In genomic region chr14:74935340-74935640, GRCh38 we compare ENCODE assay signal across 22 cellular contexts. TPM values are rescaled to one million over a fixed set of nuclear protein-coding genes. Genes with fewer than 3 reads are reported as not detected.
DNase-seq lines count a peak whose midpoint lies in the region; ATAC-seq and TF ChIP-seq lines count a peak whose summit lies in the region.
"Had no signal": no experiment of that assay in that cellular context is flagged by ENCODE, and none has a peak within 500 bp of the region (broad histone marks: within the 10 kb centered on the region; RNA-seq: fewer than 3 reads in every experiment).

No MANE protein-coding gene starts in this region.

- H3K27me3 ChIP-seq in neuronal stem cell (ENCODE audit: control insufficient read depth in 3 of 3, insufficient read depth in 3 of 3, low read depth in 1 of 3, low read length in 3 of 3) = peaks cover 0 to 29% (median 0%) of the 10 kb centered on the region in 3 experiments
- H3K27me3 ChIP-seq: breast epithelium had no signal

- no peak overlapping the region for H4K8ac ChIP-seq in neuronal stem cell (ENCODE audit: low read depth, low read length)

- peak overlapping the region; percentile 79 for H2AFZ ChIP-seq in neuronal stem cell (ENCODE audit: low read length)

- TF ChIP-seq CTCF in HEK293 (tag by site-specific recombination; IDR thresholded peaks at IDR 0.05) (no peak), glutamatergic neuron (IDR thresholded peaks at IDR 0.05; ENCODE audit: partially characterized antibody, unreplicated experiment) (no peak)

- H3K27ac Mint-ChIP-seq in glutamatergic neuron (ENCODE audit: unreplicated experiment) = peak overlapping the region; percentile 79
- H3K27ac Mint-ChIP-seq in activated naive CD4-positive, alpha-beta T cell treated with anti-CD3 and anti-CD28 coated beads, Interleukin-2, amount 50 U/mL, for 72 hours = no peak overlapping the region
- H3K27ac Mint-ChIP-seq: activated CD4-positive, alpha-beta memory T cell treated with anti-CD3 and anti-CD28 coated beads, Interleukin-2, amount 10 ng/mL, durations not matched to agents 7 days and 5 days had no signal

- no peak for DNase-seq in glutamatergic neuron
- DNase-seq in neuronal stem cell (ENCODE audit: low spot score) = no peak
- DNase-seq in activated CD4-positive, CD25-positive, alpha-beta regulatory T cell (lab: John Stamatoyannopoulos, UW) = no peak
- DNase-seq in activated naive CD4-positive, alpha-beta T cell treated with anti-CD3 and anti-CD28 coated beads, Interleukin-2, amount 50 U/mL, for 72 hours (ENCODE audit: low spot score in 2 of 2) = no peak
- DNase-seq: ACHN; activated CD4-positive, alpha-beta memory T cell treated with anti-CD3 and anti-CD28 coated beads, Interleukin-2, amount 10 ng/mL, durations not matched to agents 7 days and 5 days; activated gamma-delta T cell treated with Interleukin-2 at 50 U/mL for 16 hours; activated T-cell treated with anti-CD3 and anti-CD28 coated beads for 4 hours; NCI-H1092 treated with DMSO at 0.1 percent for 48 hours; NCI-H2029; NCI-H446 treated with DMSO at 0.1 percent for 48 hours; stimulated activated CD4-positive, alpha-beta T cell treated with anti-CD3 and anti-CD28 coated beads, Interleukin-1b, Interleukin-23, amount 100 ng/mL, for 48 hours; T-helper 2 cell had no signal

- no peak overlapping the region for H4K91ac ChIP-seq in neuronal stem cell (ENCODE audit: low read depth, low read length, poor library complexity)

- peak overlapping the region; percentile 38 for H3K14ac ChIP-seq in neuronal stem cell (ENCODE audit: low read length)

- no peak overlapping the region for H3K4me2 ChIP-seq in neuronal stem cell (ENCODE audit: insufficient read depth, low read length, poor library complexity, severe bottlenecking)

- H2BK120ac ChIP-seq in neuronal stem cell (ENCODE audit: low read depth, low read length) = no peak overlapping the region

- no CpG with 5 or more reads among the region's 9 CpGs for WGBS in neuronal stem cell (ENCODE audit: extremely low coverage in 2 of 2, insufficient read length in 2 of 2, insufficient replicate concordance in 1 of 2), 2 donors

- no peak overlapping the region for H3K18ac ChIP-seq in neuronal stem cell (ENCODE audit: low read length)

- H3K27ac ChIP-seq in HEK293 (ENCODE audit: extremely low read depth, low read depth, low read length) (no peak overlapping the region), neuronal stem cell (replicated peaks; ENCODE audit: low read length) (no peak overlapping the region)

- peak overlapping the region; percentile 44 for H3K9ac ChIP-seq in neuronal stem cell (ENCODE audit: low read depth, low read length, poor library complexity)

- CTCF ChIA-PET in HEK293 (lab: Yijun Ruan, JAX) = interaction anchor here (0.7 to 1.0 kb wide), 3 partner anchors 10 to 154 kb away, joined by 3 to 7 read pairs (median 5); partner anchors contain the start of gene PGF

- H2BK5ac ChIP-seq in neuronal stem cell (ENCODE audit: low read length) = peak overlapping the region; percentile 53

- H3K27me3 Mint-ChIP-seq in glutamatergic neuron (ENCODE audit: unreplicated experiment) = peaks cover 5% of the 10 kb centered on the region

- ATAC-seq in activated naive CD4-positive, alpha-beta T cell treated with anti-CD3 and anti-CD28 coated beads, Interleukin-2, amount 50 U/mL, for 72 hours = no peak
- no peak for ATAC-seq in HG03097 (IDR thresholded peaks at IDR 0.05; ENCODE audit: low FRiP score, unreplicated experiment)
- ATAC-seq: Panc1 had no signal

- H3K4ac ChIP-seq in neuronal stem cell (ENCODE audit: low read length) = no peak overlapping the region

- H3K36me3 ChIP-seq in HEK293 (ENCODE audit: control insufficient read depth in 2 of 2, insufficient read depth in 1 of 2, low read length in 2 of 2) (no peaks in the 10 kb centered on the region), neuronal stem cell (replicated peaks in 1 of 2; ENCODE audit: control insufficient read depth in 2 of 2, insufficient read depth in 2 of 2, low read length in 2 of 2) (no peaks in the 10 kb centered on the region)
- H3K36me3 ChIP-seq: breast epithelium had no signal

- no peaks in the 10 kb centered on the region for H3K36me3 Mint-ChIP-seq in glutamatergic neuron (ENCODE audit: unreplicated experiment)
- peaks cover 0 to 6% of the 10 kb centered on the region in 2 donors for H3K36me3 Mint-ChIP-seq in activated naive CD4-positive, alpha-beta T cell treated with anti-CD3 and anti-CD28 coated beads, Interleukin-2, amount 50 U/mL, for 72 hours
- H3K36me3 Mint-ChIP-seq: stimulated activated naive B cell treated with anti-CD40 and anti-IgM and Interleukin-4, amounts not matched to agents 10 μg/mL and 1 μg/mL and 100 μg/mL, for 72 hours had no signal

- no peaks in the 10 kb centered on the region for H3K79me1 ChIP-seq in neuronal stem cell (ENCODE audit: low read depth, low read length)

- H3K4me3 Mint-ChIP-seq in glutamatergic neuron (ENCODE audit: unreplicated experiment) = peak overlapping the region; percentile 42
- H3K4me3 Mint-ChIP-seq: activated CD4-positive, alpha-beta memory T cell treated with anti-CD3 and anti-CD28 coated beads, Interleukin-2, amount 10 ng/mL, durations not matched to agents 7 days and 5 days had no signal

- H2BK15ac ChIP-seq in neuronal stem cell (ENCODE audit: low read length) = no peak overlapping the region

- H3K9me3 ChIP-seq in HEK293 (ENCODE audit: control insufficient read depth, insufficient read depth, low read depth, low read length) (no peaks in the 10 kb centered on the region), neuronal stem cell (replicated peaks in 1 of 2; ENCODE audit: control insufficient read depth in 2 of 2, insufficient read depth in 1 of 2, low read depth in 1 of 2, low read length in 2 of 2) (no peaks in the 10 kb centered on the region)
- H3K9me3 ChIP-seq: breast epithelium had no signal

- H3K9me3 Mint-ChIP-seq in glutamatergic neuron (ENCODE audit: unreplicated experiment) = peaks cover 9% of the 10 kb centered on the region
- peaks cover 7% of the 10 kb centered on the region in 2 donors for H3K9me3 Mint-ChIP-seq in activated naive CD4-positive, alpha-beta T cell treated with anti-CD3 and anti-CD28 coated beads, Interleukin-2, amount 50 U/mL, for 72 hours
- H3K9me3 Mint-ChIP-seq: activated CD4-positive, alpha-beta memory T cell treated with anti-CD3 and anti-CD28 coated beads, Interleukin-2, amount 10 ng/mL, durations not matched to agents 7 days and 5 days; stimulated activated naive B cell treated with anti-CD40 and anti-IgM and Interleukin-4, amounts not matched to agents 10 μg/mL and 1 μg/mL and 100 μg/mL, for 72 hours had no signal

- peaks cover 39% of the 10 kb centered on the region for H3K4me1 Mint-ChIP-seq in glutamatergic neuron (ENCODE audit: low read depth, unreplicated experiment)

- H3K23ac ChIP-seq in neuronal stem cell (ENCODE audit: low read depth, low read length, poor library complexity) = no peak overlapping the region

- H2AK5ac ChIP-seq in neuronal stem cell (ENCODE audit: low read depth, low read length) = no peak overlapping the region

- peak overlapping the region; percentile 41 for H2BK12ac ChIP-seq in neuronal stem cell (ENCODE audit: low read length)

- no peaks in the 10 kb centered on the region for H3K4me1 ChIP-seq in HEK293 (ENCODE audit: control insufficient read depth, insufficient read depth, low read length)
- peaks cover 8% of the 10 kb centered on the region in 2 donors for H3K4me1 ChIP-seq in neuronal stem cell (ENCODE audit: control insufficient read depth in 2 of 2, insufficient read depth in 1 of 2, low read depth in 1 of 2, low read length in 2 of 2)

- no peak overlapping the region for H3K4me3 ChIP-seq in HEK293 (ENCODE audit: low read depth, low read length)
- H3K4me3 ChIP-seq in neuronal stem cell (ENCODE audit: low read length in 2 of 2) = no peak overlapping the region
- H3K4me3 ChIP-seq: breast epithelium had no signal

- POLR2A ChIA-PET in HEK293 (lab: Yijun Ruan, JAX) = no interaction called here

TF ChIP-seq in HEK293, 187 proteins besides CTCF, POLR2A, EP300 and RAD21 (continues in another document):
- TF ChIP-seq ZIC2 (tag by site-specific recombination; IDR thresholded peaks at IDR 0.05) (no peak), ZNF624 (tag by site-specific recombination; IDR thresholded peaks at IDR 0.05) (no peak), OSR2 (tag by site-specific recombination; IDR thresholded peaks at IDR 0.05) (no peak), GLIS1 (tag by site-specific recombination; IDR thresholded peaks at IDR 0.05) (no peak), ZNF423 (tag by site-specific recombination; IDR thresholded peaks at IDR 0.05) (no peak), GLI2 (tag by site-specific recombination; IDR thresholded peaks at IDR 0.05; ENCODE audit: borderline replicate concordance, low read depth) (no peak)
- TF ChIP-seq, protein P1, sequence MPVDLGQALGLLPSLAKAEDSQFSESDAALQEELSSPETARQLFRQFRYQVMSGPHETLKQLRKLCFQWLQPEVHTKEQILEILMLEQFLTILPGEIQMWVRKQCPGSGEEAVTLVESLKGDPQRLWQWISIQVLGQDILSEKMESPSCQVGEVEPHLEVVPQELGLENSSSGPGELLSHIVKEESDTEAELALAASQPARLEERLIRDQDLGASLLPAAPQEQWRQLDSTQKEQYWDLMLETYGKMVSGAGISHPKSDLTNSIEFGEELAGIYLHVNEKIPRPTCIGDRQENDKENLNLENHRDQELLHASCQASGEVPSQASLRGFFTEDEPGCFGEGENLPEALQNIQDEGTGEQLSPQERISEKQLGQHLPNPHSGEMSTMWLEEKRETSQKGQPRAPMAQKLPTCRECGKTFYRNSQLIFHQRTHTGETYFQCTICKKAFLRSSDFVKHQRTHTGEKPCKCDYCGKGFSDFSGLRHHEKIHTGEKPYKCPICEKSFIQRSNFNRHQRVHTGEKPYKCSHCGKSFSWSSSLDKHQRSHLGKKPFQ (tag by site-specific recombination; IDR thresholded peaks at IDR 0.05) = no peak

RNA-seq across cellular contexts. Expression of gene RPS6KL1, which starts 12.2 kb away (rescaled TPM):
- total RNA-seq in glutamatergic neuron (ENCODE audit: unreplicated experiment) = 248 TPM
- polyA plus RNA-seq in neuronal stem cell (2013, experiment 1 of 2) = 4.4 TPM
- 4.9 TPM for polyA plus RNA-seq in neuronal stem cell (2013, experiment 2 of 2)
- 1 to 10 TPM; 1.1 to 4.8 TPM for total RNA-seq in activated naive CD4-positive, alpha-beta T cell treated with anti-CD3 and anti-CD28 coated beads, Interleukin-2, amount 50 U/mL, for 72 hours

RNA-seq across cellular contexts. Expression of gene PGF, which starts 20.1 kb away (rescaled TPM):
- 7.9 TPM for total RNA-seq in glutamatergic neuron (ENCODE audit: unreplicated experiment)
- polyA plus RNA-seq in neuronal stem cell (2013, experiment 1 of 2) = 0.53 TPM
- polyA plus RNA-seq in neuronal stem cell (2013, experiment 2 of 2) = 0.69 TPM
- under 1 TPM in 1 of 2 donors, not detected in 1; 0.46 TPM for total RNA-seq in activated naive CD4-positive, alpha-beta T cell treated with anti-CD3 and anti-CD28 coated beads, Interleukin-2, amount 50 U/mL, for 72 hours

RNA-seq across cellular contexts. Expression of gene DLST, which starts 53.6 kb away (rescaled TPM):
- total RNA-seq in glutamatergic neuron (ENCODE audit: unreplicated experiment) = 114 TPM
- 48.6 TPM for polyA plus RNA-seq in neuronal stem cell (2013, experiment 1 of 2)
- polyA plus RNA-seq in neuronal stem cell (2013, experiment 2 of 2) = 47.6 TPM
- total RNA-seq in activated naive CD4-positive, alpha-beta T cell treated with anti-CD3 and anti-CD28 coated beads, Interleukin-2, amount 50 U/mL, for 72 hours = 100 to 1,000 TPM; 125 to 135 TPM

RNA-seq across cellular contexts. Expression of gene PROX2, which starts 59.3 kb away (rescaled TPM):
- total RNA-seq in glutamatergic neuron (ENCODE audit: unreplicated experiment) = not detected
- not detected for polyA plus RNA-seq in neuronal stem cell (2013, experiment 1 of 2)
- not detected for polyA plus RNA-seq in neuronal stem cell (2013, experiment 2 of 2)
- total RNA-seq in activated naive CD4-positive, alpha-beta T cell treated with anti-CD3 and anti-CD28 coated beads, Interleukin-2, amount 50 U/mL, for 72 hours = under 1 TPM; 0.23 to 0.93 TPM
- total RNA-seq: activated CD4-positive, alpha-beta memory T cell treated with anti-CD3 and anti-CD28 coated beads, Interleukin-2, amount 10 ng/mL, durations not matched to agents 7 days and 5 days; breast epithelium; H7; myocyte; osteocyte; sciatic nerve had no signal

Comparison
In these comparisons a context has a peak if more than half of its experiments do, and no peak if none do; other contexts are left out.
1. RNA of gene RPS6KL1, which starts 12.2 kb away (total RNA-seq): 248 TPM in glutamatergic neuron (single experiment); 1.1 to 4.8 TPM in activated naive CD4-positive, alpha-beta T cell treated with anti-CD3 and anti-CD28 coated beads, Interleukin-2, amount 50 U/mL, for 72 hours; every median in the first group is over 10 times any median in the second.